In genomic region chr10:102419561-102420442, GRCh38 we compare ENCODE assay signal across 8 cellular contexts. TPM values are rescaled to one million over a fixed set of nuclear protein-coding genes. Genes with fewer than 3 reads are reported as not detected.
DNase-seq lines count a peak whose midpoint lies in the region; ATAC-seq and TF ChIP-seq lines count a peak whose summit lies in the region.

No MANE protein-coding gene starts in this region.

- DNase-seq in GM12864 (ENCODE audit: low read depth) (no peak), NCI-H1694 (lab: John Stamatoyannopoulos, UW) (peak; percentile 61), UCSD-AML1 (lab: John Stamatoyannopoulos, UW; ENCODE audit: unreplicated experiment) (peak; percentile 68), cardiac fibroblast (ENCODE audit: low read depth in 2 of 2) (peak in 1 of 2 donors; percentile 23), kidney tubule cell (ENCODE audit: low spot score) (peak; percentile 35), ureter (ENCODE audit: low spot score) (no peak)
- peak; percentile 60 to 69 for DNase-seq in stimulated activated CD4-positive, alpha-beta T cell treated with anti-CD3 and anti-CD28 coated beads, Interleukin-2, amount 100 ng/mL, for 48 hours

- ATAC-seq in GM18909 (IDR thresholded peaks at IDR 0.05; ENCODE audit: poor library complexity, unreplicated experiment), result no peak

- TF ChIP-seq CTCF in GM12864 (IDR thresholded peaks at IDR 0.05; ENCODE audit: low read depth, low read length, missing control alignments) (no peak), cardiac fibroblast (IDR thresholded peaks at IDR 0.05; ENCODE audit: low read depth, low read length) (no peak)

- peak overlapping the region; percentile 73 for H3K4me3 ChIP-seq in GM12864 (ENCODE audit: low read depth, low read length)
- peak overlapping the region; percentile 86 to 91 for H3K4me3 ChIP-seq in cardiac fibroblast (replicated peaks in 1 of 2; ENCODE audit: low read depth in 2 of 2, low read length in 2 of 2)

RNA-seq across cellular contexts. Expression of gene FBXL15, which starts 0.8 kb away (rescaled TPM):
- total RNA-seq in ureter, result 8.7 TPM

RNA-seq across cellular contexts. Expression of gene PSD, which starts 1.2 kb away (rescaled TPM):
- 5.1 TPM for total RNA-seq in ureter

RNA-seq across cellular contexts. Expression of gene CUEDC2, which starts 12.6 kb away (rescaled TPM):
- 51.9 TPM for total RNA-seq in ureter

RNA-seq across cellular contexts. Expression of gene NFKB2, which starts 24.3 kb away (rescaled TPM):
- total RNA-seq in ureter, result 33.0 TPM

RNA-seq across cellular contexts. Expression of gene C10orf95, which starts 31.5 kb away (rescaled TPM):
- 1.5 TPM for total RNA-seq in ureter

Comparison
In these comparisons a context has a peak if more than half of its experiments do, and no peak if none do; other contexts are left out.
1. DNase-seq: peak in NCI-H1694 (single experiment), UCSD-AML1 (single experiment), kidney tubule cell (single experiment) and stimulated activated CD4-positive, alpha-beta T cell treated with anti-CD3 and anti-CD28 coated beads, Interleukin-2, amount 100 ng/mL, for 48 hours (2 of 2); none in GM12864 (single experiment) and ureter (single experiment).